9 cellular contexts compared by ENCODE assay signal in genomic region chr13:44969858-44970484, GRCh38. TPM values are rescaled to one million over a fixed set of nuclear protein-coding genes. Genes with fewer than 3 reads are reported as not detected.
A peak's percentile ranks its signal among the peaks of the same experiment; 100 is the strongest.
DNase-seq lines count a peak whose midpoint lies in the region; ATAC-seq and TF ChIP-seq lines count a peak whose summit lies in the region.
"Had no signal": no experiment of that assay in that cellular context is flagged by ENCODE, and none has a peak within 500 bp of the region (broad histone marks: within the 10 kb centered on the region; RNA-seq: fewer than 3 reads in every experiment).

No MANE protein-coding gene starts in this region.

- H3K23ac ChIP-seq in IMR-90 (ENCODE audit: low read depth, low read length) = no peak overlapping the region
- H3K23ac ChIP-seq in neuronal stem cell (ENCODE audit: low read depth, low read length, poor library complexity) = no peak overlapping the region

- H4K20me1 ChIP-seq in IMR-90 (ENCODE audit: insufficient read depth, low read length) = no peaks in the 10 kb centered on the region

- POLR2A ChIA-PET in IMR-90 (lab: Charles Lee; ENCODE audit: unreplicated experiment) = no interaction called here
- POLR2A ChIA-PET in RWPE1 (lab: Yijun Ruan, JAX; ENCODE audit: low non-redundant PET) = no interaction called here

- no peak overlapping the region for H3K56ac ChIP-seq in IMR-90 (ENCODE audit: extremely low read depth, insufficient read depth, low read length)

- H3K4me1 ChIP-seq in IMR-90 (ENCODE audit: control insufficient read depth, insufficient read depth, low read length) (peaks cover 9% of the 10 kb centered on the region), neuronal stem cell (ENCODE audit: control insufficient read depth in 2 of 2, insufficient read depth in 1 of 2, low read depth in 1 of 2, low read length in 2 of 2) (peaks cover 2 to 3% of the 10 kb centered on the region in 2 donors)

- no TSS peak for BruUV-seq in IMR-90 (replicated peaks; lab: Mats Ljungman, UMichigan)

- intact Hi-C loops in IMR-90 (cut with micrococcal nuclease) = loop anchor here (1.0 to 10.0 kb wide), 5 partner anchors 153 to 1063 kb away; partner anchors contain the start of gene GTF2F2

- no CpG with 5 or more reads among the region's 2 CpGs for WGBS in IMR-90 (ENCODE audit: extremely low coverage in 2 of 2, insufficient read length in 1 of 2), 2 experiments
- no CpG with 5 or more reads among the region's 2 CpGs for WGBS in neuronal stem cell (ENCODE audit: extremely low coverage in 2 of 2, insufficient read length in 2 of 2, insufficient replicate concordance in 1 of 2), 2 donors

- in situ Hi-C loops in IMR-90 (cut with MboI; ENCODE audit: low sequenced_read_pairs) = no loop called here

- peak; percentile 89 for TF ChIP-seq RAD21 in IMR-90 (IDR thresholded peaks at IDR 0.05; ENCODE audit: low read length)

- H3K4ac ChIP-seq in IMR-90 (ENCODE audit: low read depth, low read length) (no peak overlapping the region; the same call in 1 of the 2 replicates), neuronal stem cell (ENCODE audit: low read length) (no peak overlapping the region)

- peak overlapping the region; percentile 62 for H2BK5ac ChIP-seq in IMR-90 (ENCODE audit: low read depth, low read length, poor library complexity, severe bottlenecking)
- H2BK5ac ChIP-seq in neuronal stem cell (ENCODE audit: low read length) = no peak overlapping the region

- no peak overlapping the region for H2AFZ ChIP-seq in IMR-90 (replicated peaks; ENCODE audit: low read length, poor library complexity)
- H2AFZ ChIP-seq in neuronal stem cell (ENCODE audit: low read length) = peak overlapping the region; percentile 50

- H3K27me3 ChIP-seq in IMR-90 (ENCODE audit: control insufficient read depth, insufficient read depth, low read length) (no peaks in the 10 kb centered on the region), neuronal stem cell (ENCODE audit: control insufficient read depth in 3 of 3, insufficient read depth in 3 of 3, low read depth in 1 of 3, low read length in 3 of 3) (no peaks in the 10 kb centered on the region)
- H3K27me3 ChIP-seq: neutrophil had no signal

- H3K4me3 ChIP-seq in IMR-90 (ENCODE audit: insufficient read depth, low read depth, low read length) = no peak overlapping the region
- H3K4me3 ChIP-seq in neuronal stem cell (ENCODE audit: low read length in 2 of 2) = no peak overlapping the region

- H2BK15ac ChIP-seq in IMR-90 (ENCODE audit: low read depth, low read length) = peak overlapping the region; percentile 53; the same call in 1 of the 3 replicates
- H2BK15ac ChIP-seq in neuronal stem cell (ENCODE audit: low read length) = no peak overlapping the region

- CTCF ChIA-PET in IMR-90 (lab: Yijun Ruan, JAX) = interaction anchor here (1.1 kb wide), 1 partner anchor 9 kb away, joined by 4 read pairs; no protein-coding TSS in a partner anchor
- CTCF ChIA-PET in RWPE1 (lab: Yijun Ruan, JAX) = interaction anchor here (0.6 to 1.0 kb wide), 4 partner anchors 11 to 278 kb away, joined by 3 to 6 read pairs (median 3); no protein-coding TSS in a partner anchor

- H2AK5ac ChIP-seq in IMR-90 (ENCODE audit: low read depth, low read length) = peak overlapping the region; percentile 24; the same call in 1 of the 2 replicates
- no peak overlapping the region for H2AK5ac ChIP-seq in neuronal stem cell (ENCODE audit: low read depth, low read length)

- no peak overlapping the region for H3K27ac ChIP-seq in IMR-90 (ENCODE audit: insufficient read depth, low read length)
- no peak overlapping the region for H3K27ac ChIP-seq in RWPE1
- H3K27ac ChIP-seq in neuronal stem cell (replicated peaks; ENCODE audit: low read length) = no peak overlapping the region
- H3K27ac ChIP-seq: neutrophil had no signal

- ATAC-seq in IMR-90 (ENCODE audit: low read depth) (peak; percentile 55), GM18909 (IDR thresholded peaks at IDR 0.05; ENCODE audit: poor library complexity, unreplicated experiment) (no peak), HG03565 (IDR thresholded peaks at IDR 0.05; ENCODE audit: unreplicated experiment) (no peak), HG02678 (IDR thresholded peaks at IDR 0.05; ENCODE audit: unreplicated experiment) (no peak)

- peaks cover 13 to 36% of the 10 kb centered on the region in 2 experiments; a peak in 3 of 4 replicates for H3K79me1 ChIP-seq in IMR-90 (ENCODE audit: low read depth in 1 of 2, low read length in 2 of 2)
- no peaks in the 10 kb centered on the region for H3K79me1 ChIP-seq in neuronal stem cell (ENCODE audit: low read depth, low read length)

- H4K91ac ChIP-seq in IMR-90 (ENCODE audit: insufficient read depth, low read depth, low read length) = no peak overlapping the region
- no peak overlapping the region for H4K91ac ChIP-seq in neuronal stem cell (ENCODE audit: low read depth, low read length, poor library complexity)

- H2BK120ac ChIP-seq in IMR-90 (ENCODE audit: low read depth, low read length) (peak overlapping the region; percentile 7; the same call in 1 of the 2 replicates), neuronal stem cell (ENCODE audit: low read depth, low read length) (no peak overlapping the region)

- H3K9me1 ChIP-seq in IMR-90 (ENCODE audit: insufficient read depth, low read length) = peaks cover 6% of the 10 kb centered on the region; the same call in 1 of the 2 replicates

- TF ChIP-seq CTCF in IMR-90 (conservative IDR thresholded peaks at IDR 0.05; ENCODE audit: low read depth, low read length) (peak; percentile 87), RWPE1 (conservative IDR thresholded peaks at IDR 0.05; ENCODE audit: low read depth) (peak; percentile 87)

- H3K4me2 ChIP-seq in IMR-90 (ENCODE audit: low read depth, low read length) = peak overlapping the region; percentile 48; the same call in 1 of the 2 replicates
- no peak overlapping the region for H3K4me2 ChIP-seq in neuronal stem cell (ENCODE audit: insufficient read depth, low read length, poor library complexity, severe bottlenecking)

- H3K14ac ChIP-seq in IMR-90 (replicated peaks; ENCODE audit: low read depth, low read length) (no peak overlapping the region), neuronal stem cell (ENCODE audit: low read length) (no peak overlapping the region)

- DNase-seq in DMS114 treated with DMSO at 0.1 percent for 48 hours (lab: John Stamatoyannopoulos, UW; ENCODE audit: unreplicated experiment) = peak; percentile 45
- peak; percentile 71 for DNase-seq in IMR-90
- DNase-seq in RWPE1 (ENCODE audit: low spot score) = peak; percentile 53
- peak; percentile 80 for DNase-seq in fibroblast of peridontal ligament (ENCODE audit: extremely low read depth)
- peak; percentile 57 for DNase-seq in neuronal stem cell (ENCODE audit: low spot score)

- peak overlapping the region; percentile 50; the same call in 1 of the 2 replicates for H2BK20ac ChIP-seq in IMR-90 (ENCODE audit: low read depth, low read length)

- H3K36me3 ChIP-seq in IMR-90 (ENCODE audit: control insufficient read depth, insufficient read depth, low read length) (peaks cover 12% of the 10 kb centered on the region), neuronal stem cell (replicated peaks in 1 of 2; ENCODE audit: control insufficient read depth in 2 of 2, insufficient read depth in 2 of 2, low read length in 2 of 2) (peaks cover 5 to 78% of the 10 kb centered on the region in 2 donors)
- H3K36me3 ChIP-seq: neutrophil had no signal

- H4K8ac ChIP-seq in IMR-90 (ENCODE audit: low read depth in 2 of 2, low read length in 2 of 2) (peak overlapping the region in 1 of 2 experiments; percentile 72; a peak in 1 of 4 replicates), neuronal stem cell (ENCODE audit: low read depth, low read length) (no peak overlapping the region)

- H3K18ac ChIP-seq in IMR-90 (ENCODE audit: low read depth, low read length) = peak overlapping the region; percentile 5; the same call in 1 of the 2 replicates
- H3K18ac ChIP-seq in neuronal stem cell (ENCODE audit: low read length) = no peak overlapping the region

- no peak overlapping the region for H2AK9ac ChIP-seq in IMR-90 (replicated peaks; ENCODE audit: low read depth, low read length, poor library complexity)

- peak overlapping the region; percentile 54; the same call in 1 of the 2 replicates for H4K5ac ChIP-seq in IMR-90 (ENCODE audit: low read depth, low read length)

- dilution Hi-C loops in IMR-90 (cut with HindIII; ENCODE audit: low sequenced_read_pairs, unreplicated experiment) = no loop called here

- no peak overlapping the region; the same call in 1 of the 2 replicates for H3K9ac ChIP-seq in IMR-90 (ENCODE audit: low read depth, low read length)
- no peak overlapping the region for H3K9ac ChIP-seq in neuronal stem cell (ENCODE audit: low read depth, low read length, poor library complexity)

- no peak for TF ChIP-seq POLR2A in IMR-90 (IDR thresholded peaks at IDR 0.05; ENCODE audit: low read depth, low read length)

- H3K9me3 ChIP-seq in IMR-90 (ENCODE audit: control insufficient read depth, insufficient read depth, low read length) = no peaks in the 10 kb centered on the region
- no peaks in the 10 kb centered on the region for H3K9me3 ChIP-seq in neuronal stem cell (replicated peaks in 1 of 2; ENCODE audit: control insufficient read depth in 2 of 2, insufficient read depth in 1 of 2, low read depth in 1 of 2, low read length in 2 of 2)
- H3K9me3 ChIP-seq: neutrophil had no signal

- H2BK12ac ChIP-seq in neuronal stem cell (ENCODE audit: low read length) = no peak overlapping the region

TF ChIP-seq in IMR-90, 13 proteins besides CTCF, POLR2A, EP300 and RAD21:
- TF ChIP-seq CEBPB (IDR thresholded peaks at IDR 0.05; ENCODE audit: low read depth, low read length) (peak; percentile 35; the same call in 1 of the 2 replicates), SMC3 (IDR thresholded peaks at IDR 0.05; ENCODE audit: low read depth, low read length) (peak; percentile 93), MXI1 (IDR thresholded peaks at IDR 0.05; ENCODE audit: borderline replicate concordance, low read depth, low read length) (no peak)

RNA-seq across cellular contexts. Expression of gene NUFIP1, which starts 19.3 kb away (rescaled TPM):
- total RNA-seq in IMR-90 (2012; rRNA removed) = 1.4 and 2.5 TPM in 2 replicates
- polyA plus RNA-seq in IMR-90 (2012; rRNA removed) = 2.1 and 2.3 TPM in 2 replicates
- 0.90 and 0.99 TPM in 2 replicates for polyA plus RNA-seq in IMR-90 (2012; cell fraction: cytosol; rRNA removed)
- 0.94 and 1.7 TPM in 2 replicates for polyA plus RNA-seq in IMR-90 (2012; cell fraction: nucleus; rRNA removed; ENCODE audit: low replicate concordance)
- 11.4 TPM for polyA plus RNA-seq in neuronal stem cell (2013, experiment 1 of 2)
- polyA plus RNA-seq in neuronal stem cell (2013, experiment 2 of 2) = 11.8 TPM

RNA-seq across cellular contexts. Expression of gene GPALPP1, which starts 19.4 kb away (rescaled TPM):
- 10.6 and 25.3 TPM in 2 replicates for total RNA-seq in IMR-90 (2012; rRNA removed)
- polyA plus RNA-seq in IMR-90 (2012; rRNA removed) = 8.2 and 12.5 TPM in 2 replicates
- polyA plus RNA-seq in IMR-90 (2012; cell fraction: cytosol; rRNA removed) = 2.6 and 3.3 TPM in 2 replicates
- 10.0 and 29.4 TPM in 2 replicates for polyA plus RNA-seq in IMR-90 (2012; cell fraction: nucleus; rRNA removed; ENCODE audit: low replicate concordance)
- 44.0 TPM for polyA plus RNA-seq in neuronal stem cell (2013, experiment 1 of 2)
- 43.6 TPM for polyA plus RNA-seq in neuronal stem cell (2013, experiment 2 of 2)
